In genomic region chrX:14641681-14642655, GRCh38 we compare ENCODE assay signal across 27 cellular contexts.
"Had no signal": no experiment of that assay in that cellular context is flagged by ENCODE, and none has a peak within 500 bp of the region (broad histone marks: within the 10 kb centered on the region; RNA-seq: fewer than 3 reads in every experiment).

No MANE protein-coding gene starts in this region.

- ATAC-seq: activated CD8-positive, alpha-beta T cell treated with anti-CD3 and anti-CD28 coated beads, Interleukin-2, amount 10 ng/mL, durations not matched to agents 7 days and 5 days; activated naive CD8-positive, alpha-beta T cell treated with anti-CD3 and anti-CD28 coated beads, Interleukin-2, amount 50 U/mL, for 24 hours; Panc1; Right ventricle myocardium inferior; WTC11 had no signal

- H3K27me3 ChIP-seq: ascending aorta had no signal

- H3K36me3 ChIP-seq: ascending aorta had no signal

- H3K4me1 ChIP-seq: ascending aorta had no signal

- H3K27ac ChIP-seq: ascending aorta, coronary artery had no signal

- H3K9me3 ChIP-seq: ascending aorta had no signal

- H3K4me3 ChIP-seq: ascending aorta, coronary artery had no signal

- DNase-seq: activated CD4-positive, alpha-beta T cell treated with anti-CD3 and anti-CD28 coated beads for 48 hours; activated CD4-positive, alpha-beta T cell treated with anti-CD3 and anti-CD28 coated beads, Interleukin-2, amount 50 U/mL, for 4 hours; activated CD4-positive, CD25-positive, alpha-beta regulatory T cell treated with anti-CD3 and anti-CD28 coated beads, Interleukin-2, amount 50 U/mL, for 72 hours; activated CD8-positive, alpha-beta memory T cell treated with anti-CD3 and anti-CD28 coated beads, Interleukin-2, amount 50 U/mL, for 48 hours; activated CD8-positive, alpha-beta T cell treated with anti-CD3 and anti-CD28 coated beads, Interleukin-2, amount 10 ng/mL, durations not matched to agents 7 days and 5 days; activated effector memory CD4-positive, alpha-beta T cell treated with Interleukin-2 at 50 U/mL for 16 hours; activated naive CD4-positive, alpha-beta T cell; activated naive CD8-positive, alpha-beta T cell treated with anti-CD3 and anti-CD28 coated beads, Interleukin-2, amount 50 U/mL, for 24 hours; activated T-cell treated with anti-CD3 and anti-CD28 coated beads, Interleukin-2, amount 50 U/mL, for 24 hours; amniotic stem cell; NCI-H1092; NCI-H1417; NCI-H1694; NCI-H2029; NCI-H2107; NCI-H2171 treated with DMSO at 0.1 percent for 48 hours; NCI-H226; NCI-H510A treated with DMSO at 0.1 percent for 48 hours; NCI-H69; NK-92 treated with Interleukin-12 subunit alpha and Interleukin-12 subunit beta, amount 100 ng/mL, for 24 hours; OCI-M1; RPMI8226 had no signal
